27 cellular contexts compared by ENCODE assay signal in genomic region chrX:93468075-93468474, GRCh38.
"Had no signal": no experiment of that assay in that cellular context is flagged by ENCODE, and none has a peak within 500 bp of the region (broad histone marks: within the 10 kb centered on the region; RNA-seq: fewer than 3 reads in every experiment).

No MANE protein-coding gene starts in this region.

- H3K4me3 ChIP-seq: ascending aorta had no signal

- H3K36me3 ChIP-seq: ascending aorta had no signal

- DNase-seq: activated B cell treated with CpG ODN at 0.5 μM for 24 hours; activated CD4-positive, alpha-beta memory T cell treated with anti-CD3 and anti-CD28 coated beads, Interleukin-2, amount 10 ng/mL, durations not matched to agents 7 days and 5 days; activated CD4-positive, alpha-beta T cell treated with anti-CD3 and anti-CD28 coated beads for 4 hours; activated CD4-positive, alpha-beta T cell treated with anti-CD3 and anti-CD28 coated beads, Interleukin-2, amount 10 ng/mL, durations not matched to agents 24 days and 14 days; activated CD4-positive, alpha-beta T cell treated with anti-CD3 and anti-CD28 coated beads, Interleukin-2, amount 50 U/mL, for 1 hour; activated CD4-positive, alpha-beta T cell treated with anti-CD3 and anti-CD28 coated beads, Interleukin-2, amount 50 U/mL, for 48 hours; activated CD4-positive, CD25-positive, alpha-beta regulatory T cell treated with anti-CD3 and anti-CD28 coated beads, Interleukin-2, amount 50 U/mL, for 72 hours; activated CD8-positive, alpha-beta memory T cell treated with anti-CD3 and anti-CD28 coated beads for 24 hours; activated CD8-positive, alpha-beta memory T cell treated with anti-CD3 and anti-CD28 coated beads, Interleukin-2, amount 10 ng/mL, durations not matched to agents 7 days and 5 days; activated CD8-positive, alpha-beta memory T cell treated with anti-CD3 and anti-CD28 coated beads, Interleukin-2, amount 50 U/mL, for 48 hours; activated CD8-positive, alpha-beta T cell treated with anti-CD3 and anti-CD28 coated beads, Interleukin-2, amount 10 ng/mL, durations not matched to agents 7 days and 5 days; activated effector memory CD4-positive, alpha-beta T cell treated with Interleukin-2 at 50 U/mL for 16 hours; activated gamma-delta T cell; activated naive CD4-positive, alpha-beta T cell treated with anti-CD3 and anti-CD28 coated beads, Interleukin-2, amount 10 ng/mL, durations not matched to agents 7 days and 5 days; activated naive CD4-positive, alpha-beta T cell treated with Interleukin-2 at 50 U/mL for 16 hours; activated naive CD8-positive, alpha-beta T cell treated with anti-CD3 and anti-CD28 coated beads, Interleukin-2, amount 10 ng/mL, durations not matched to agents 7 days and 5 days; activated naive CD8-positive, alpha-beta T cell treated with anti-CD3 and anti-CD28 coated beads, Interleukin-2, amount 50 U/mL, for 24 hours; activated T-cell treated with anti-CD3 and anti-CD28 coated beads, Interleukin-2, amount 50 U/mL, for 24 hours; activated T-cell treated with anti-CD3 and anti-CD28 coated beads, Interleukin-2, amount 50 U/mL, for 48 hours; amygdala; anterior cingulate cortex; central memory CD4-positive, alpha-beta T cell; T-helper 1 cell; T-helper 2 cell; T-helper 9 cell had no signal

- H3K27me3 ChIP-seq: ascending aorta had no signal

- H3K27ac ChIP-seq: ascending aorta, VCaP had no signal

- ATAC-seq: activated CD8-positive, alpha-beta memory T cell treated with anti-CD3 and anti-CD28 coated beads, Interleukin-2, amount 10 ng/mL, durations not matched to agents 7 days and 5 days; activated CD8-positive, alpha-beta T cell treated with anti-CD3 and anti-CD28 coated beads, Interleukin-2, amount 10 ng/mL, durations not matched to agents 7 days and 5 days; activated naive CD8-positive, alpha-beta T cell treated with anti-CD3 and anti-CD28 coated beads, Interleukin-2, amount 50 U/mL, for 24 hours had no signal

- H3K9me3 ChIP-seq: ascending aorta had no signal

- H3K4me1 ChIP-seq: ascending aorta had no signal
